In the genomic region with DNA sequence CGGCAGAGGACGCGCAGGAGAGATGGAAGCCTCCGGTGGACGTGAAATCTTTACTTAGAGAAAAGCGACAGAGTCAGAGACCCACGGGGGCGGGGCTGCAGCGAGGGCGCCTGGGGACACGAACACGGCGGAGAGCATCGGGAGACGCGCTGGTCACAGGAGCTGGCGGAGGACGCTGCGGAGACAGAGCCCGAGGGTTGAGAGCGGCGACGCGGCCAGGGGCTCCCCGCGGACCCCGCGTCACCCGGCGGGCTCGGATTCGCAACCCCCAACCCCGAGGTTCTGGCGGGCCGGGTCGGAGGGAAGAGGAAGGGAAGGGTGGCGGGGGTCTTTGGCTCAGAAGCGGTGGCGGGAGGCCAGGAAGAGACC, we compare ENCODE assay signal across 8 cellular contexts. TPM values are rescaled to one million over a fixed set of nuclear protein-coding genes. Genes with fewer than 3 reads are reported as not detected.
DNase-seq lines count a peak whose midpoint lies in the region; ATAC-seq and TF ChIP-seq lines count a peak whose summit lies in the region.

No MANE protein-coding gene starts in this region.

- DNase-seq in NCI-H1092 treated with DMSO at 0.1 percent for 48 hours (lab: John Stamatoyannopoulos, UW) (peak; percentile 13), NCI-H1092 (lab: John Stamatoyannopoulos, UW) (no peak), heart right ventricle (no peak), 8988T (no peak), SIG-M5 treated with dmso at 0.1 percent for 504 hours (lab: John Stamatoyannopoulos, UW; ENCODE audit: unreplicated experiment) (no peak)
- no peak for DNase-seq in stimulated activated CD4-positive, alpha-beta T cell treated with anti-CD3 and anti-CD28 coated beads, Interleukin-2, amount 100 ng/mL, for 48 hours

- H3K27ac ChIP-seq in heart right ventricle, result no peak overlapping the region

- no peak overlapping the region for H3K9ac ChIP-seq in skeletal muscle satellite cell (ENCODE audit: low read depth, low read length)

- no peak for TF ChIP-seq CTCF in WI38 (IDR thresholded peaks at IDR 0.05; ENCODE audit: low read depth, low read length)
- TF ChIP-seq CTCF in heart right ventricle (IDR thresholded peaks at IDR 0.05), result no peak

- intact Hi-C loops in heart right ventricle (cut with DNase I), result loop anchor here in 7 of 10 donors (5.0 to 10.0 kb wide), 4 partner anchors 189 to 282 kb away; partner anchors contain the start of gene CYP2E1 (in 5 of the 7)

- H3K36me3 ChIP-seq in heart right ventricle (no peaks in the 10 kb centered on the region), skeletal muscle satellite cell (ENCODE audit: insufficient read depth, low read length) (no peaks in the 10 kb centered on the region)

- H3K4me1 ChIP-seq in heart right ventricle (peaks cover 5 to 25% (median 15%) of the 10 kb centered on the region in 9 donors), skeletal muscle satellite cell (ENCODE audit: control insufficient read depth, insufficient read depth, low read length) (peaks cover 8% of the 10 kb centered on the region)

- no peak for ATAC-seq in heart right ventricle

- peaks cover 0 to 5% (median 0%) of the 10 kb centered on the region in 11 donors for H3K9me3 ChIP-seq in heart right ventricle
- H3K9me3 ChIP-seq in skeletal muscle satellite cell (replicated peaks; ENCODE audit: low read length), result no peaks in the 10 kb centered on the region

- peak overlapping the region; percentile 76 for H3K4me2 ChIP-seq in skeletal muscle satellite cell (ENCODE audit: low read length)

- H3K27me3 ChIP-seq in heart right ventricle (peaks cover 25 to 63% (median 56%) of the 10 kb centered on the region in 7 donors), skeletal muscle satellite cell (ENCODE audit: control insufficient read depth, insufficient read depth, low read length) (peaks cover 43% of the 10 kb centered on the region)

- WGBS in heart right ventricle, 2 donors, result 1 to 2% methylated on average over 39 of the region's 39 CpGs

- H3K4me3 ChIP-seq in WI38 (ENCODE audit: low read depth, low read length) (peak overlapping the region; percentile 60), heart right ventricle (peak overlapping the region in 9 of 10 donors; percentile 33 to 49 (median 35)), skeletal muscle satellite cell (ENCODE audit: low read length) (peak overlapping the region; percentile 39)

RNA-seq across cellular contexts. Expression of gene CALY, which starts 11.3 kb away (rescaled TPM):
- total RNA-seq in heart right ventricle, result under 1 TPM in 1 of 10 donors, not detected in 9; 0.77 TPM
- polyA plus RNA-seq in heart right ventricle, result under 1 TPM in 1 of 2 donors, not detected in 1; 0.09 TPM
- not detected in 2 replicates for total RNA-seq in skeletal muscle satellite cell (2012; rRNA removed)

RNA-seq across cellular contexts. Expression of gene ZNF511, which starts 16.7 kb away (rescaled TPM):
- total RNA-seq in heart right ventricle, result 10 to 100 TPM; 30.6 to 54.6 (median 43.5) TPM
- polyA plus RNA-seq in heart right ventricle, result 100 to 1,000 TPM in 1 of 2 donors, 10 to 100 TPM in 1; 38.7 to 129 TPM
- 28.6 and 33.9 TPM in 2 replicates for total RNA-seq in skeletal muscle satellite cell (2012; rRNA removed)

RNA-seq across cellular contexts. Expression of gene TUBGCP2, which starts 16.7 kb away (rescaled TPM):
- total RNA-seq in heart right ventricle, result 10 to 100 TPM; 31.5 to 48.3 (median 36.9) TPM
- 10 to 100 TPM; 37.5 to 77.6 TPM for polyA plus RNA-seq in heart right ventricle
- total RNA-seq in skeletal muscle satellite cell (2012; rRNA removed), result 53.0 and 58.1 TPM in 2 replicates

RNA-seq across cellular contexts. Expression of gene PRAP1, which starts 21.8 kb away (rescaled TPM):
- total RNA-seq in heart right ventricle, result not detected
- polyA plus RNA-seq in heart right ventricle, result not detected
- 0.51 TPM in 1 of 2 replicates, not detected in the other for total RNA-seq in skeletal muscle satellite cell (2012; rRNA removed)

RNA-seq across cellular contexts. Expression of gene FUOM, which starts 32.4 kb away (rescaled TPM):
- 10 to 100 TPM in 2 of 10 donors, 1 to 10 TPM in 8; 2.0 to 13.5 (median 5.1) TPM for total RNA-seq in heart right ventricle
- polyA plus RNA-seq in heart right ventricle, result 10 to 100 TPM; 16.5 to 17.0 TPM
- total RNA-seq in skeletal muscle satellite cell (2012; rRNA removed), result 25.6 and 42.4 TPM in 2 replicates
